Comparison of ENCODE assay signal across 1 cellular context in the genomic region with DNA sequence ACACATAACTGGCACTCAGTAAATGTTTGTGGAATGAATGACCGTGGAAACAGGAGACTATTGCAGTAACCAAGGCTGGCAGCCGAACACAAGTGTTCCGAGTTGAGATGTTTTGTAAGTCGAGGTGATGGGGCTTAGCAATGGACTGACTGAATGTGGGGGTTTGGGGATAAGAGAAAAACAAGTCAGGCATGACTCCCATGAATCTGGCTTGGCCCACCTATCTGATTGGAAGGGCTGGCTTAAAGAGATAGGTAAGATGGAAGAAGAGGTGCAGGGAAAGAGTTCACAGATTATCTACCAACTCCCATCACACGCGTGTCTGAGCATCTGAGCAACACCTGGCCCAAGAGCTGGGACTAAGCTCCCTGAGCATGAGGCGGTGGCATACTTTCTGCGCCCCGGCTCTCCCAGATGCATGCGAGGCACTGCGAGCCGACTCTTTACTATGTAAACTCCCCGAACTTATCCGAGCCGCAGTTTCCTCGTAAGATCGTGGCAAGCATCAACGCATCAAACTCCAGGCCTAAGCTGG.
TF ChIP-seq lines count a peak whose summit lies in the region.

No MANE protein-coding gene starts in this region.

TF ChIP-seq in HepG2, 621 proteins besides CTCF, POLR2A, EP300 and RAD21 (continued from another document):
- TF ChIP-seq, protein P1, sequence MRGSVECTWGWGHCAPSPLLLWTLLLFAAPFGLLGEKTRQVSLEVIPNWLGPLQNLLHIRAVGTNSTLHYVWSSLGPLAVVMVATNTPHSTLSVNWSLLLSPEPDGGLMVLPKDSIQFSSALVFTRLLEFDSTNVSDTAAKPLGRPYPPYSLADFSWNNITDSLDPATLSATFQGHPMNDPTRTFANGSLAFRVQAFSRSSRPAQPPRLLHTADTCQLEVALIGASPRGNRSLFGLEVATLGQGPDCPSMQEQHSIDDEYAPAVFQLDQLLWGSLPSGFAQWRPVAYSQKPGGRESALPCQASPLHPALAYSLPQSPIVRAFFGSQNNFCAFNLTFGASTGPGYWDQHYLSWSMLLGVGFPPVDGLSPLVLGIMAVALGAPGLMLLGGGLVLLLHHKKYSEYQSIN (CRISPR knock-in tag; IDR thresholded peaks at IDR 0.05; ENCODE audit: borderline replicate concordance), result peak; percentile 27; the same call in 1 of the 2 replicates
- TF ChIP-seq, protein P2, sequence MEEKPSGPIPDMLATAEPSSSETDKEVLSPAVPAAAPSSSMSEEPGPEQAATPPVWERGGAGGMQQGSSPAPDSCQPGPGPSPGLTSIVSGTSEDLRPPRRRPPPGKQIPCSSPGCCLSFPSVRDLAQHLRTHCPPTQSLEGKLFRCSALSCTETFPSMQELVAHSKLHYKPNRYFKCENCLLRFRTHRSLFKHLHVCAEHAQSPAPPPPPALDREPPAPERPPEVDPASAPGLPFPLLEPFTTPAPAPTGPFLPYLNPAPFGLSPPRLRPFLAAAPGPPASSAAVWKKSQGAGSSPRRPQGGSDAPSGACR (CRISPR knock-in tag; IDR thresholded peaks at IDR 0.05), result 0 out of 2 replicates have a peak, but pooled peaks have one; percentile 46
- no peak for TF ChIP-seq ZFP37 (CRISPR knock-in tag; IDR thresholded peaks at IDR 0.05; ENCODE audit: borderline replicate concordance)
- no peak for TF ChIP-seq ZNF350 (CRISPR knock-in tag; IDR thresholded peaks at IDR 0.05; ENCODE audit: borderline replicate concordance, low read depth)
- no peak for TF ChIP-seq ZNF674 (CRISPR knock-in tag; IDR thresholded peaks at IDR 0.05; ENCODE audit: low read depth)
- TF ChIP-seq, protein P3, sequence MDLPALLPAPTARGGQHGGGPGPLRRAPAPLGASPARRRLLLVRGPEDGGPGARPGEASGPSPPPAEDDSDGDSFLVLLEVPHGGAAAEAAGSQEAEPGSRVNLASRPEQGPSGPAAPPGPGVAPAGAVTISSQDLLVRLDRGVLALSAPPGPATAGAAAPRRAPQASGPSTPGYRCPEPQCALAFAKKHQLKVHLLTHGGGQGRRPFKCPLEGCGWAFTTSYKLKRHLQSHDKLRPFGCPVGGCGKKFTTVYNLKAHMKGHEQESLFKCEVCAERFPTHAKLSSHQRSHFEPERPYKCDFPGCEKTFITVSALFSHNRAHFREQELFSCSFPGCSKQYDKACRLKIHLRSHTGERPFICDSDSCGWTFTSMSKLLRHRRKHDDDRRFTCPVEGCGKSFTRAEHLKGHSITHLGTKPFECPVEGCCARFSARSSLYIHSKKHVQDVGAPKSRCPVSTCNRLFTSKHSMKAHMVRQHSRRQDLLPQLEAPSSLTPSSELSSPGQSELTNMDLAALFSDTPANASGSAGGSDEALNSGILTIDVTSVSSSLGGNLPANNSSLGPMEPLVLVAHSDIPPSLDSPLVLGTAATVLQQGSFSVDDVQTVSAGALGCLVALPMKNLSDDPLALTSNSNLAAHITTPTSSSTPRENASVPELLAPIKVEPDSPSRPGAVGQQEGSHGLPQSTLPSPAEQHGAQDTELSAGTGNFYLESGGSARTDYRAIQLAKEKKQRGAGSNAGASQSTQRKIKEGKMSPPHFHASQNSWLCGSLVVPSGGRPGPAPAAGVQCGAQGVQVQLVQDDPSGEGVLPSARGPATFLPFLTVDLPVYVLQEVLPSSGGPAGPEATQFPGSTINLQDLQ (CRISPR knock-in tag; IDR thresholded peaks at IDR 0.05), result 0 out of 2 replicates have a peak, but pooled peaks have one; percentile 11
- TF ChIP-seq CAMTA2 (CRISPR knock-in tag; IDR thresholded peaks at IDR 0.05; ENCODE audit: borderline replicate concordance), result 0 out of 2 replicates have a peak, but pooled peaks have one; percentile 25
- no peak for TF ChIP-seq KAT8 (CRISPR knock-in tag; IDR thresholded peaks at IDR 0.05)
- TF ChIP-seq SIN3A (IDR thresholded peaks at IDR 0.05; ENCODE audit: borderline replicate concordance, low read depth, low read length), result no peak
- TF ChIP-seq, protein P4, sequence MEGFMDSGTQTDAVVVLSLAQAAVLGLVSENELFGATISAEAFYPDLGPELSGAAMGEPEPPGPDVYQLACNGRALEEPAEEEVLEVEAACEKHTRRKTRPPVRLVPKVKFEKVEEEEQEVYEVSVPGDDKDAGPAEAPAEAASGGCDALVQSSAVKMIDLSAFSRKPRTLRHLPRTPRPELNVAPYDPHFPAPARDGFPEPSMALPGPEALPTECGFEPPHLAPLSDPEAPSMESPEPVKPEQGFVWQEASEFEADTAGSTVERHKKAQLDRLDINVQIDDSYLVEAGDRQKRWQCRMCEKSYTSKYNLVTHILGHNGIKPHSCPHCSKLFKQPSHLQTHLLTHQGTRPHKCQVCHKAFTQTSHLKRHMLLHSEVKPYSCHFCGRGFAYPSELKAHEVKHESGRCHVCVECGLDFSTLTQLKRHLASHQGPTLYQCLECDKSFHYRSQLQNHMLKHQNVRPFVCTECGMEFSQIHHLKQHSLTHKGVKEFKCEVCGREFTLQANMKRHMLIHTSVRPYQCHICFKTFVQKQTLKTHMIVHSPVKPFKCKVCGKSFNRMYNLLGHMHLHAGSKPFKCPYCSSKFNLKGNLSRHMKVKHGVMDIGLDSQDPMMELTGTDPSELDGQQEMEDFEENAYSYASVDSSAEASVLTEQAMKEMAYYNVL (CRISPR knock-in tag; IDR thresholded peaks at IDR 0.05; ENCODE audit: borderline replicate concordance), result 0 out of 2 replicates have a peak, but pooled peaks have one; percentile 11
- no peak for TF ChIP-seq GATAD2A (CRISPR knock-in tag; IDR thresholded peaks at IDR 0.05)
- 0 out of 2 replicates have a peak, but pooled peaks have one; percentile 30 for TF ChIP-seq ZNF737 (CRISPR knock-in tag; IDR thresholded peaks at IDR 0.05; ENCODE audit: borderline replicate concordance)
- TF ChIP-seq ZNF776 (CRISPR knock-in tag; IDR thresholded peaks at IDR 0.05), result 0 out of 2 replicates have a peak, but pooled peaks have one; percentile 61
- no peak for TF ChIP-seq DDIT3 (CRISPR knock-in tag; IDR thresholded peaks at IDR 0.05)
